ENCODE assay signal across 1 cellular context in the genomic region with DNA sequence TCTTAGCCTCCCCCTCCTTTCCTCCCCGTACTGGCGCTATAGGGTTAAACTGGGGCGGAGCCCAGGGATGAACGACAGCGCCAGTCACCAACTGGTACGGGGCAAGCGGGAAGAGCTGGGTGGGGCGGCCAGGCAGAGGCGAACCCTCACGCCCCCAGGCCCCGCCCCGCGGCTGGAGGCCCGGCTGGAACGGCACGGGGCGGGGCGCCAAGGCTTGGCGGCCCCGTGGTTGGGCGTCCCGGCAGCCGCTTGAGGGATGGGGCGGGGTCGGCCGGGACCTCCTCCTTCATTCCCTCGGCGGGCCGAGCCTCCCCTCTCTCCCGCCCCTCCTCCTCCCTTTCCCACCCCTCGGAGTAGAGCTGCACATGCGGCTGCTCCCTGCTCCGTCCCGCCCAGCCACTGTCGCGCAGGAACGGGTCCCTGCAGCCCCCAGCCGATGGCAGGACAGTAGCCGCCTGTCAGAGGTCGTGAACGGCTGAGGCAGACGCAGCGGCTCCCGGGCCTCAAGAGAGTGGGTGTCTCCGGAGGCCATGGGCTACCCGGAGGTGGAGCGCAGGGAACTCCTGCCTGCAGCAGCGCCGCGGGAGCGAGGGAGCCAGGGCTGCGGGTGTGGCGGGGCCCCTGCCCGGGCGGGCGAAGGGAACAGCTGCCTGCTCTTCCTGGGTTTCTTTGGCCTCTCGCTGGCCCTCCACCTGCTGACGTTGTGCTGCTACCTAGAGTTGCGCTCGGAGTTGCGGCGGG.
TF ChIP-seq lines count a peak whose summit lies in the region.

Gene EDA, plus strand, starts transcription at position 335 of the 741 bp plus-strand sequence.

TF ChIP-seq in HepG2, 621 proteins besides CTCF, POLR2A, EP300 and RAD21 (continued from another document and continues in another):
- TF ChIP-seq ZBTB26 (CRISPR knock-in tag; IDR thresholded peaks at IDR 0.05; ENCODE audit: borderline replicate concordance) (no peak), HNRNPH1 (optimal IDR thresholded peaks at IDR 0.05; ENCODE audit: low read depth, low read length) (no peak), ZNF616 (CRISPR knock-in tag; IDR thresholded peaks at IDR 0.05; ENCODE audit: low read depth) (no peak), ZSCAN12 (CRISPR knock-in tag; IDR thresholded peaks at IDR 0.05) (no peak), ZNF772 (CRISPR knock-in tag; IDR thresholded peaks at IDR 0.05) (no peak), NCOA1 (CRISPR knock-in tag; IDR thresholded peaks at IDR 0.05) (no peak), ZNF570 (CRISPR knock-in tag; IDR thresholded peaks at IDR 0.05; ENCODE audit: borderline replicate concordance) (no peak), ZNF296 (CRISPR knock-in tag; conservative IDR thresholded peaks at IDR 0.05) (no peak), CREB1 (IDR thresholded peaks at IDR 0.05) (no peak), CREB1 (CRISPR knock-in tag; IDR thresholded peaks at IDR 0.05) (no peak), ZNF101 (CRISPR knock-in tag; IDR thresholded peaks at IDR 0.05; ENCODE audit: borderline replicate concordance, low read depth) (no peak), ZNF800 (CRISPR knock-in tag; IDR thresholded peaks at IDR 0.05) (0 out of 2 replicates have a peak, but pooled peaks have one; percentile 28), POLR2G (IDR thresholded peaks at IDR 0.05; ENCODE audit: low read depth, low read length) (0 out of 2 replicates have a peak, but pooled peaks have one; percentile 35), LCORL (IDR thresholded peaks at IDR 0.05) (no peak), LCORL (CRISPR knock-in tag; IDR thresholded peaks at IDR 0.05) (peak; percentile 32; the same call in 1 of the 2 replicates), ZNF234 (CRISPR knock-in tag; conservative IDR thresholded peaks at IDR 0.05) (no peak), DNMT3B (CRISPR knock-in tag; conservative IDR thresholded peaks at IDR 0.05) (no peak), ZBTB37 (CRISPR knock-in tag; IDR thresholded peaks at IDR 0.05) (no peak), ZNF761 (CRISPR knock-in tag; conservative IDR thresholded peaks at IDR 0.05) (no peak), SPEN (CRISPR knock-in tag; IDR thresholded peaks at IDR 0.05; ENCODE audit: low read depth) (no peak), SALL2 (CRISPR knock-in tag; IDR thresholded peaks at IDR 0.05) (no peak), TEAD2 (CRISPR knock-in tag; IDR thresholded peaks at IDR 0.05) (no peak), HOXA3 (CRISPR knock-in tag; IDR thresholded peaks at IDR 0.05) (peak; percentile 25; the same call in 1 of the 2 replicates), RNF2 (conservative IDR thresholded peaks at IDR 0.05; ENCODE audit: low read depth) (no peak), PHF21A (CRISPR knock-in tag; IDR thresholded peaks at IDR 0.05) (no peak), ZNF670 (CRISPR knock-in tag; IDR thresholded peaks at IDR 0.05; ENCODE audit: borderline replicate concordance) (no peak), SNRNP70 (IDR thresholded peaks at IDR 0.05; ENCODE audit: low read depth, low read length) (no peak), ZNF607 (CRISPR knock-in tag; IDR thresholded peaks at IDR 0.05; ENCODE audit: borderline replicate concordance) (0 out of 2 replicates have a peak, but pooled peaks have one; percentile 42), ETV5 (CRISPR knock-in tag; IDR thresholded peaks at IDR 0.05; ENCODE audit: borderline replicate concordance) (no peak; the same call in 1 of the 2 replicates), ZNF7 (CRISPR knock-in tag; IDR thresholded peaks at IDR 0.05) (no peak), MBNL3 (CRISPR knock-in tag; conservative IDR thresholded peaks at IDR 0.05) (no peak), SP2 (CRISPR knock-in tag; IDR thresholded peaks at IDR 0.05) (peak; percentile 91)
- TF ChIP-seq, protein P1, sequence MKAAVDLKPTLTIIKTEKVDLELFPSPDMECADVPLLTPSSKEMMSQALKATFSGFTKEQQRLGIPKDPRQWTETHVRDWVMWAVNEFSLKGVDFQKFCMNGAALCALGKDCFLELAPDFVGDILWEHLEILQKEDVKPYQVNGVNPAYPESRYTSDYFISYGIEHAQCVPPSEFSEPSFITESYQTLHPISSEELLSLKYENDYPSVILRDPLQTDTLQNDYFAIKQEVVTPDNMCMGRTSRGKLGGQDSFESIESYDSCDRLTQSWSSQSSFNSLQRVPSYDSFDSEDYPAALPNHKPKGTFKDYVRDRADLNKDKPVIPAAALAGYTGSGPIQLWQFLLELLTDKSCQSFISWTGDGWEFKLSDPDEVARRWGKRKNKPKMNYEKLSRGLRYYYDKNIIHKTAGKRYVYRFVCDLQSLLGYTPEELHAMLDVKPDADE (CRISPR knock-in tag; IDR thresholded peaks at IDR 0.05): no peak
- TF ChIP-seq, protein P2, sequence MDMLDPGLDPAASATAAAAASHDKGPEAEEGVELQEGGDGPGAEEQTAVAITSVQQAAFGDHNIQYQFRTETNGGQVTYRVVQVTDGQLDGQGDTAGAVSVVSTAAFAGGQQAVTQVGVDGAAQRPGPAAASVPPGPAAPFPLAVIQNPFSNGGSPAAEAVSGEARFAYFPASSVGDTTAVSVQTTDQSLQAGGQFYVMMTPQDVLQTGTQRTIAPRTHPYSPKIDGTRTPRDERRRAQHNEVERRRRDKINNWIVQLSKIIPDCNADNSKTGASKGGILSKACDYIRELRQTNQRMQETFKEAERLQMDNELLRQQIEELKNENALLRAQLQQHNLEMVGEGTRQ (IDR thresholded peaks at IDR 0.05; ENCODE audit: low read depth, low read length): no peak
- TF ChIP-seq, protein P2 (CRISPR knock-in tag; IDR thresholded peaks at IDR 0.05; ENCODE audit: borderline replicate concordance): no peak
- TF ChIP-seq, protein P3, sequence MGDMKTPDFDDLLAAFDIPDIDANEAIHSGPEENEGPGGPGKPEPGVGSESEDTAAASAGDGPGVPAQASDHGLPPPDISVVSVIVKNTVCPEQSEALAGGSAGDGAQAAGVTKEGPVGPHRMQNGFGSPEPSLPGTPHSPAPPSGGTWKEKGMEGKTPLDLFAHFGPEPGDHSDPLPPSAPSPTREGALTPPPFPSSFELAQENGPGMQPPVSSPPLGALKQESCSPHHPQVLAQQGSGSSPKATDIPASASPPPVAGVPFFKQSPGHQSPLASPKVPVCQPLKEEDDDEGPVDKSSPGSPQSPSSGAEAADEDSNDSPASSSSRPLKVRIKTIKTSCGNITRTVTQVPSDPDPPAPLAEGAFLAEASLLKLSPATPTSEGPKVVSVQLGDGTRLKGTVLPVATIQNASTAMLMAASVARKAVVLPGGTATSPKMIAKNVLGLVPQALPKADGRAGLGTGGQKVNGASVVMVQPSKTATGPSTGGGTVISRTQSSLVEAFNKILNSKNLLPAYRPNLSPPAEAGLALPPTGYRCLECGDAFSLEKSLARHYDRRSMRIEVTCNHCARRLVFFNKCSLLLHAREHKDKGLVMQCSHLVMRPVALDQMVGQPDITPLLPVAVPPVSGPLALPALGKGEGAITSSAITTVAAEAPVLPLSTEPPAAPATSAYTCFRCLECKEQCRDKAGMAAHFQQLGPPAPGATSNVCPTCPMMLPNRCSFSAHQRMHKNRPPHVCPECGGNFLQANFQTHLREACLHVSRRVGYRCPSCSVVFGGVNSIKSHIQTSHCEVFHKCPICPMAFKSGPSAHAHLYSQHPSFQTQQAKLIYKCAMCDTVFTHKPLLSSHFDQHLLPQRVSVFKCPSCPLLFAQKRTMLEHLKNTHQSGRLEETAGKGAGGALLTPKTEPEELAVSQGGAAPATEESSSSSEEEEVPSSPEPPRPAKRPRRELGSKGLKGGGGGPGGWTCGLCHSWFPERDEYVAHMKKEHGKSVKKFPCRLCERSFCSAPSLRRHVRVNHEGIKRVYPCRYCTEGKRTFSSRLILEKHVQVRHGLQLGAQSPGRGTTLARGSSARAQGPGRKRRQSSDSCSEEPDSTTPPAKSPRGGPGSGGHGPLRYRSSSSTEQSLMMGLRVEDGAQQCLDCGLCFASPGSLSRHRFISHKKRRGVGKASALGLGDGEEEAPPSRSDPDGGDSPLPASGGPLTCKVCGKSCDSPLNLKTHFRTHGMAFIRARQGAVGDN (CRISPR knock-in tag; IDR thresholded peaks at IDR 0.05): peak; percentile 66
- TF ChIP-seq, protein P4, sequence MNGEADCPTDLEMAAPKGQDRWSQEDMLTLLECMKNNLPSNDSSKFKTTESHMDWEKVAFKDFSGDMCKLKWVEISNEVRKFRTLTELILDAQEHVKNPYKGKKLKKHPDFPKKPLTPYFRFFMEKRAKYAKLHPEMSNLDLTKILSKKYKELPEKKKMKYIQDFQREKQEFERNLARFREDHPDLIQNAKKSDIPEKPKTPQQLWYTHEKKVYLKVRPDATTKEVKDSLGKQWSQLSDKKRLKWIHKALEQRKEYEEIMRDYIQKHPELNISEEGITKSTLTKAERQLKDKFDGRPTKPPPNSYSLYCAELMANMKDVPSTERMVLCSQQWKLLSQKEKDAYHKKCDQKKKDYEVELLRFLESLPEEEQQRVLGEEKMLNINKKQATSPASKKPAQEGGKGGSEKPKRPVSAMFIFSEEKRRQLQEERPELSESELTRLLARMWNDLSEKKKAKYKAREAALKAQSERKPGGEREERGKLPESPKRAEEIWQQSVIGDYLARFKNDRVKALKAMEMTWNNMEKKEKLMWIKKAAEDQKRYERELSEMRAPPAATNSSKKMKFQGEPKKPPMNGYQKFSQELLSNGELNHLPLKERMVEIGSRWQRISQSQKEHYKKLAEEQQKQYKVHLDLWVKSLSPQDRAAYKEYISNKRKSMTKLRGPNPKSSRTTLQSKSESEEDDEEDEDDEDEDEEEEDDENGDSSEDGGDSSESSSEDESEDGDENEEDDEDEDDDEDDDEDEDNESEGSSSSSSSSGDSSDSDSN (CRISPR knock-in tag; IDR thresholded peaks at IDR 0.05): peak; percentile 67
- TF ChIP-seq, protein P5, sequence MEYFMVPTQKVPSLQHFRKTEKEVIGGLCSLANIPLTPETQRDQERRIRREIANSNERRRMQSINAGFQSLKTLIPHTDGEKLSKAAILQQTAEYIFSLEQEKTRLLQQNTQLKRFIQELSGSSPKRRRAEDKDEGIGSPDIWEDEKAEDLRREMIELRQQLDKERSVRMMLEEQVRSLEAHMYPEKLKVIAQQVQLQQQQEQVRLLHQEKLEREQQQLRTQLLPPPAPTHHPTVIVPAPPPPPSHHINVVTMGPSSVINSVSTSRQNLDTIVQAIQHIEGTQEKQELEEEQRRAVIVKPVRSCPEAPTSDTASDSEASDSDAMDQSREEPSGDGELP (IDR thresholded peaks at IDR 0.05; ENCODE audit: borderline replicate concordance, low read depth): no peak
- TF ChIP-seq, protein P6, sequence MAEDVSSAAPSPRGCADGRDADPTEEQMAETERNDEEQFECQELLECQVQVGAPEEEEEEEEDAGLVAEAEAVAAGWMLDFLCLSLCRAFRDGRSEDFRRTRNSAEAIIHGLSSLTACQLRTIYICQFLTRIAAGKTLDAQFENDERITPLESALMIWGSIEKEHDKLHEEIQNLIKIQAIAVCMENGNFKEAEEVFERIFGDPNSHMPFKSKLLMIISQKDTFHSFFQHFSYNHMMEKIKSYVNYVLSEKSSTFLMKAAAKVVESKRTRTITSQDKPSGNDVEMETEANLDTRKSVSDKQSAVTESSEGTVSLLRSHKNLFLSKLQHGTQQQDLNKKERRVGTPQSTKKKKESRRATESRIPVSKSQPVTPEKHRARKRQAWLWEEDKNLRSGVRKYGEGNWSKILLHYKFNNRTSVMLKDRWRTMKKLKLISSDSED (CRISPR knock-in tag; IDR thresholded peaks at IDR 0.05): no peak
